8 cellular contexts compared by ENCODE assay signal in genomic region chr7:7970620-7971307, GRCh38. TPM values are rescaled to one million over a fixed set of nuclear protein-coding genes. Genes with fewer than 3 reads are reported as not detected.
DNase-seq lines count a peak whose midpoint lies in the region; ATAC-seq and TF ChIP-seq lines count a peak whose summit lies in the region.

No MANE protein-coding gene starts in this region.

- H3K79me2 ChIP-seq in GM23248 (ENCODE audit: insufficient read depth), result peaks cover 19% of the 10 kb centered on the region; the same call in 1 of the 2 replicates

- no peaks in the 10 kb centered on the region for H3K27me3 Mint-ChIP-seq in activated CD4-positive, alpha-beta memory T cell treated with anti-CD3 and anti-CD28 coated beads for 36 hours

- peak overlapping the region; percentile 76 for H3K9ac ChIP-seq in GM23248

- H3K4me1 Mint-ChIP-seq in activated CD4-positive, alpha-beta memory T cell treated with anti-CD3 and anti-CD28 coated beads for 36 hours (ENCODE audit: low read depth), result peaks cover 27% of the 10 kb centered on the region

- no peaks in the 10 kb centered on the region for H3K36me3 Mint-ChIP-seq in activated CD4-positive, alpha-beta memory T cell treated with anti-CD3 and anti-CD28 coated beads for 36 hours

- TF ChIP-seq CTCF in testis (IDR thresholded peaks at IDR 0.05), result no peak

- TF ChIP-seq POLR2A in testis (IDR thresholded peaks at IDR 0.05), result no peak

- no peak overlapping the region for H3K4me3 Mint-ChIP-seq in activated CD4-positive, alpha-beta memory T cell treated with anti-CD3 and anti-CD28 coated beads for 36 hours

- H3K27ac ChIP-seq in GM23248 (no peak overlapping the region), SJCRH30 (no peak overlapping the region), iPS DF 6.9 (ENCODE audit: low read length) (no peak overlapping the region), testis (no peak overlapping the region)

- H3K27ac Mint-ChIP-seq in activated CD4-positive, alpha-beta memory T cell treated with anti-CD3 and anti-CD28 coated beads for 36 hours, result no peak overlapping the region

- CTCF ChIA-PET in activated CD4-positive, alpha-beta memory T cell treated with anti-CD3 and anti-CD28 coated beads for 36 hours (lab: Charles Lee), result interaction anchor here (0.8 to 1.5 kb wide), 5 partner anchors 8 to 246 kb away, joined by 3 to 11 read pairs (median 4); no protein-coding TSS in a partner anchor

- H3K9me3 Mint-ChIP-seq in activated CD4-positive, alpha-beta memory T cell treated with anti-CD3 and anti-CD28 coated beads for 36 hours, result no peaks in the 10 kb centered on the region

- H3K9me2 ChIP-seq in GM23248 (ENCODE audit: insufficient read depth), result no peaks in the 10 kb centered on the region

- H3K9me3 ChIP-seq in GM23248 (ENCODE audit: low read depth) (no peaks in the 10 kb centered on the region), SJCRH30 (replicated peaks) (no peaks in the 10 kb centered on the region), iPS DF 6.9 (ENCODE audit: control insufficient read depth, insufficient read depth, low read length) (no peaks in the 10 kb centered on the region), testis (no peaks in the 10 kb centered on the region)

- H3K36me3 ChIP-seq in GM23248 (ENCODE audit: low read depth) (no peaks in the 10 kb centered on the region), SJCRH30 (no peaks in the 10 kb centered on the region), iPS DF 6.9 (ENCODE audit: control insufficient read depth, insufficient read depth, low read length) (no peaks in the 10 kb centered on the region), testis (ENCODE audit: low read depth, missing control alignments) (no peaks in the 10 kb centered on the region)

- ATAC-seq in HG03442 (IDR thresholded peaks at IDR 0.05; ENCODE audit: unreplicated experiment), result no peak

- POLR2A ChIA-PET in activated CD4-positive, alpha-beta memory T cell treated with anti-CD3 and anti-CD28 coated beads for 36 hours (lab: Charles Lee), result interaction anchor here (0.6 to 3.5 kb wide), 10 partner anchors 9 to 331 kb away, joined by 3 to 25 read pairs (median 4); partner anchors contain the start of gene UMAD1

- H4K20me1 ChIP-seq in GM23248 (ENCODE audit: insufficient read depth), result no peaks in the 10 kb centered on the region

- in situ Hi-C loops in GM23248 (cut with MboI), result no loop called here

- peak overlapping the region; percentile 98 for H2AFZ ChIP-seq in GM23248

- H3K4me3 ChIP-seq in GM23248 (peak overlapping the region; percentile 83), SJCRH30 (peak overlapping the region; percentile 92), iPS DF 6.9 (ENCODE audit: low read length) (peak overlapping the region; percentile 94; the same call in 1 of the 2 replicates), testis (peak overlapping the region; percentile 65 to 85)

- peak overlapping the region; percentile 94 for H3K4me2 ChIP-seq in GM23248 (ENCODE audit: unreplicated experiment)

- H3F3A ChIP-seq in GM23248 (ENCODE audit: insufficient read depth), result peaks cover 3% of the 10 kb centered on the region; the same call in 1 of the 2 replicates

- H3K27me3 ChIP-seq in GM23248 (replicated peaks; ENCODE audit: insufficient read depth), result no peaks in the 10 kb centered on the region
- no peaks in the 10 kb centered on the region for H3K27me3 ChIP-seq in SJCRH30
- no peaks in the 10 kb centered on the region for H3K27me3 ChIP-seq in iPS DF 6.9 (ENCODE audit: control insufficient read depth, insufficient read depth, low read length)
- no peaks in the 10 kb centered on the region for H3K27me3 ChIP-seq in testis

- 59 to 61% methylated on average over 5 of the region's 5 CpGs for WGBS in GM23248 (ENCODE audit: low coverage in 1 of 2, low lambda C conversion rate in 2 of 2, missing lambda C conversion rate in 2 of 2), 2 experiments
- WGBS in iPS DF 6.9 (ENCODE audit: insufficient coverage, insufficient read length), result no CpG with 5 or more reads among the region's 5 CpGs
- WGBS in testis, 2 donors, result 23 to 26% methylated on average over 5 of the region's 5 CpGs

- intact Hi-C loops in testis (cut with DNase I; ENCODE audit: low total_unique reads), result no loop called here
- intact Hi-C loops in activated CD4-positive, alpha-beta memory T cell treated with anti-CD3 and anti-CD28 coated beads for 36 hours (cut with micrococcal nuclease), result loop anchor here (2.0 to 5.0 kb wide), 5 partner anchors 18 to 404 kb away; partner anchors contain the start of gene MIOS

- DNase-seq in AG08395 (ENCODE audit: low spot score) (peak; percentile 5), GM23248 (peak; percentile 28), SJCRH30 (peak; percentile 12 to 44), iPS DF 6.9 (ENCODE audit: low read depth, low spot score) (no peak), testis (no peak)
- DNase-seq in activated CD4-positive, alpha-beta memory T cell treated with anti-CD3 and anti-CD28 coated beads for 36 hours, result no peak
- DNase-seq in activated naive CD4-positive, alpha-beta T cell treated with Interleukin-2 at 50 U/mL for 16 hours, result no peak

- H3K4me1 ChIP-seq in GM23248 (ENCODE audit: insufficient read depth) (peaks cover 14% of the 10 kb centered on the region), SJCRH30 (peaks cover 9% of the 10 kb centered on the region), iPS DF 6.9 (ENCODE audit: control insufficient read depth, insufficient read depth, low read length) (no peaks in the 10 kb centered on the region; the same call in 1 of the 2 replicates), testis (no peaks in the 10 kb centered on the region)

RNA-seq across cellular contexts. Expression of gene GLCCI1, which starts 2.2 kb away (rescaled TPM):
- total RNA-seq in GM23248 (2014; rRNA removed; shearing (Covaris generic)), result 1.6 and 3.0 TPM in 2 replicates
- polyA plus RNA-seq in GM23248 (2016; fragmentation: Nextera tagmentation; extraction: Ambion mirVana) (0.98 and 2.5 TPM in 2 replicates), testis (ENCODE audit: insufficient read depth, low read depth, low replicate concordance) (42.2 TPM)
- 9.1 and 11.8 TPM in 2 replicates for total RNA-seq in SJCRH30 (2014; rRNA removed; shearing (Covaris generic))
- 10 to 100 TPM; 30.2 to 49.8 TPM for total RNA-seq in testis
- total RNA-seq in activated CD4-positive, alpha-beta memory T cell treated with anti-CD3 and anti-CD28 coated beads for 36 hours, result 10 to 100 TPM in 1 of 2 experiments, 1 to 10 TPM in 1; 8.6 to 11.5 TPM

Comparison
In these comparisons a context has a peak if more than half of its experiments do, and no peak if none do; other contexts are left out.
1. DNase-seq: peak in AG08395 (single experiment), GM23248 (single experiment) and SJCRH30 (2 of 2); none in iPS DF 6.9 (single experiment), testis (single experiment), activated CD4-positive, alpha-beta memory T cell treated with anti-CD3 and anti-CD28 coated beads for 36 hours (single experiment) and activated naive CD4-positive, alpha-beta T cell treated with Interleukin-2 at 50 U/mL for 16 hours (single experiment).
2. Peak in every context shown above with its lines, with median percentiles within 50 percentile points of each other: H3K4me3 ChIP-seq.